In the genomic region with DNA sequence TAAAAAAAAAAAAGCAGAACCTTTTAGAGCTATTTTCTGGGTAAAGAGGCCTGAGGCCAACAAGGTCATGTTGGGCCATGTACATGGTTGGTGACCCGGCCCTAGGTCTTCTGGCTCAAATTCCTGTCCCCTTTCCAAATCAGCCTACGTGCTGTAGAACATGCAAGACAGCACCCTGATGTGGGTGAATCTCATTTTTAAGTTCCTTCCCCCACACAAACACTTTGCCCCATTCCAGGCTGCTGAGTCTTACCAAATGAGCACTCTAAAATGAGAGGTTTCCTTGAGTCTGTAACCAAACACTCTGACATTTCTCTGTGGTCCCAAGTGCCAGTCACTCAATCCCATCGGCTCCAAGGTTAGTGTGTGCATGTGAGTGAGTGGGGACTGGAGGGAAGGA, we compare ENCODE assay signal across 12 cellular contexts. TPM values are rescaled to one million over a fixed set of nuclear protein-coding genes. Genes with fewer than 3 reads are reported as not detected.
DNase-seq lines count a peak whose midpoint lies in the region; ATAC-seq and TF ChIP-seq lines count a peak whose summit lies in the region.
"Had no signal": no experiment of that assay in that cellular context is flagged by ENCODE, and none has a peak within 500 bp of the region (broad histone marks: within the 10 kb centered on the region; RNA-seq: fewer than 3 reads in every experiment).

No MANE protein-coding gene starts in this region.

- H3K4me3 ChIP-seq in left ventricle myocardium inferior (peak overlapping the region; percentile 88), dorsolateral prefrontal cortex (peak overlapping the region in 15 of 59 donors; percentile 1 to 98 (median 82)), Peyer's patch (no peak overlapping the region)
- H3K4me3 ChIP-seq: cardiac muscle cell, neural progenitor cell had no signal

- H3K4me1 ChIP-seq in left ventricle myocardium inferior, result peaks cover 91% of the 10 kb centered on the region
- peaks cover 0 to 19% (median 6%) of the 10 kb centered on the region in 4 donors for H3K4me1 ChIP-seq in Peyer's patch

- H3K27me3 ChIP-seq in left ventricle myocardium inferior (ENCODE audit: low read depth) (no peaks in the 10 kb centered on the region), dorsolateral prefrontal cortex (no peaks in the 10 kb centered on the region), Peyer's patch (no peaks in the 10 kb centered on the region)
- H3K27me3 ChIP-seq: cardiac muscle cell had no signal

- ATAC-seq in Right ventricle myocardium inferior (no peak), natural killer cell (no peak), HG02623 (IDR thresholded peaks at IDR 0.05; ENCODE audit: unreplicated experiment) (no peak), GM18909 (IDR thresholded peaks at IDR 0.05; ENCODE audit: poor library complexity, unreplicated experiment) (no peak)

- intact Hi-C loops in left ventricle myocardium inferior (cut with micrococcal nuclease) (loop anchor here (10.0 kb wide), 1 partner anchor 1399 kb away; no protein-coding TSS in a partner anchor), Right ventricle myocardium inferior (cut with DNase I) (loop anchor here (5.0 to 10.0 kb wide), 2 partner anchors 946 to 1029 kb away; no protein-coding TSS in a partner anchor), dorsolateral prefrontal cortex (cut with DNase I) (no loop called here), natural killer cell (cut with micrococcal nuclease) (no loop called here)

- DNase-seq in left ventricle myocardium inferior (no peak), Right ventricle myocardium inferior (ENCODE audit: missing footprints) (no peak), dorsolateral prefrontal cortex (no peak), natural killer cell (no peak), caudate nucleus (lab: John Stamatoyannopoulos, UW) (no peak), Peyer's patch (no peak)
- DNase-seq: activated CD4-positive, alpha-beta T cell treated with anti-CD3 and anti-CD28 coated beads, Interleukin-2, amount 50 U/mL, for 48 hours; SIG-M5 had no signal

- no peaks in the 10 kb centered on the region for H3K9me3 Mint-ChIP-seq in natural killer cell
- H3K9me3 Mint-ChIP-seq: neural progenitor cell had no signal

- H3K4me3 Mint-ChIP-seq in natural killer cell, result peak overlapping the region; percentile 99

- peaks cover 33 to 36% of the 10 kb centered on the region in 2 donors for H3K4me1 Mint-ChIP-seq in natural killer cell

- H3K36me3 ChIP-seq in left ventricle myocardium inferior, result peaks cover 39% of the 10 kb centered on the region
- peaks cover 0 to 28% (median 1%) of the 10 kb centered on the region in 3 donors for H3K36me3 ChIP-seq in Peyer's patch
- H3K36me3 ChIP-seq: cardiac muscle cell, neural progenitor cell had no signal

- no peak for TF ChIP-seq CTCF in left ventricle myocardium inferior (IDR thresholded peaks at IDR 0.05; ENCODE audit: borderline replicate concordance)
- TF ChIP-seq CTCF in dorsolateral prefrontal cortex (IDR thresholded peaks at IDR 0.05 in 54 of 56, conservative IDR thresholded peaks at IDR 0.05 in 2 of 56; ENCODE audit: low read depth in 1 of 56, partially characterized antibody in 56 of 56), result no peak
- no peak for TF ChIP-seq CTCF in natural killer cell (IDR thresholded peaks at IDR 0.05)
- no peak for TF ChIP-seq CTCF in Peyer's patch (IDR thresholded peaks at IDR 0.05)

- H3K9me3 ChIP-seq in left ventricle myocardium inferior (replicated peaks), result no peaks in the 10 kb centered on the region
- H3K9me3 ChIP-seq in Peyer's patch, result no peaks in the 10 kb centered on the region

- TF ChIP-seq POLR2A in Peyer's patch (IDR thresholded peaks at IDR 0.05), result no peak

- H3K27ac ChIP-seq in left ventricle myocardium inferior (replicated peaks) (peak overlapping the region; percentile 99), dorsolateral prefrontal cortex (peak overlapping the region in 55 of 59 donors; percentile 2 to 100 (median 99)), caudate nucleus (ENCODE audit: low read depth, low read length) (no peak overlapping the region), Peyer's patch (peak overlapping the region in 1 of 4 donors; percentile 16)
- H3K27ac ChIP-seq: cardiac muscle cell, neural progenitor cell had no signal

- no peaks in the 10 kb centered on the region for H3K27me3 Mint-ChIP-seq in natural killer cell (ENCODE audit: low read depth in 2 of 2)

- peak overlapping the region in 1 of 2 donors; percentile 100 for H3K27ac Mint-ChIP-seq in natural killer cell
- H3K27ac Mint-ChIP-seq: neural progenitor cell had no signal

- no peaks in the 10 kb centered on the region for H3K36me3 Mint-ChIP-seq in natural killer cell

RNA-seq across cellular contexts. Expression of gene BCL6, which starts 9.4 kb away (rescaled TPM):
- 47.7 TPM for total RNA-seq in left ventricle myocardium inferior
- total RNA-seq in Right ventricle myocardium inferior, result 95.5 TPM
- 100 to 1,000 TPM in 54 of 120 experiments, 10 to 100 TPM in 66; 47.6 to 270 (median 94.0) TPM for total RNA-seq in dorsolateral prefrontal cortex
- 10 to 100 TPM; 41.0 to 59.0 (median 45.2) TPM for total RNA-seq in natural killer cell
- 10 to 100 TPM in 3 of 4 donors, 1 to 10 TPM in 1; 7.4 to 79.2 (median 25.7) TPM for total RNA-seq in Peyer's patch

RNA-seq across cellular contexts. Expression of gene RTP2, which starts 33.5 kb away (rescaled TPM):
- total RNA-seq in left ventricle myocardium inferior, result not detected
- total RNA-seq in Right ventricle myocardium inferior, result not detected
- total RNA-seq in dorsolateral prefrontal cortex, result not detected
- total RNA-seq in natural killer cell, result not detected
- total RNA-seq in Peyer's patch, result not detected
- total RNA-seq: cardiac muscle cell had no signal

Comparison
In these comparisons a context has a peak if more than half of its experiments do, and no peak if none do; other contexts are left out.
1. intact Hi-C loops: an anchor here in left ventricle myocardium inferior (10.0 kb wide) and Right ventricle myocardium inferior (5.0 to 10.0 kb wide); none called in dorsolateral prefrontal cortex and natural killer cell.